ENCODE assay signal across 8 cellular contexts in the genomic region with DNA sequence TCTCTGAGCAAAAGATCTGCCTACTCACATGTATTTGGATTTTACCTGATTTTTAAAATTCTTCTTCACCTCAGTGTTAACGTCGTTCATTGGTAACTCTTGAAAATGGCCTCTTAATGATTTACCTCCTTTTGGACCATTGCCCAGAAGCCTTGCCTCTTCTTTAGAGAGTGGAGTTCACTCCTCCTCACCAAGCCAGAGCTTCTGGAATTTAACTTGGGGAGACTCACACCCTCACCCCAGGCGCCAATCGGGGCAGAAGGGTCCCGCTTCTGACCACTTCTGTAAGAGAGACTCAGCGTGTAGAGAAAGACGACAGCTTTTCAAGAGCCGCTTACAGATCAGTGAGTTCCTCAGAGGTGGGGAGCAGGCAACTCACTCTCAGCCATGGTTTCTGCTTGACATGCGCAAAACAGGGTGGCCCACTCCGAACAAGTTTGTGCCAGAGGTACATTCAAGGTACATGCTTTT. TPM values are rescaled to one million over a fixed set of nuclear protein-coding genes. Genes with fewer than 3 reads are reported as not detected.
A peak's percentile ranks its signal among the peaks of the same experiment; 100 is the strongest.
DNase-seq lines count a peak whose midpoint lies in the region; ATAC-seq, FAIRE-seq and TF ChIP-seq lines count a peak whose summit lies in the region.

No MANE protein-coding gene starts in this region.

- no peak for FAIRE-seq in H1 (lab: Jason Lieb, UNC)

- TF ChIP-seq EP300 in H1 (IDR thresholded peaks at IDR 0.05; ENCODE audit: borderline replicate concordance in 1 of 2, low read depth in 2 of 2, low read length in 2 of 2): no peak

- no peaks in the 10 kb centered on the region for H3K79me2 ChIP-seq in H1 (ENCODE audit: control insufficient read depth in 1 of 2, insufficient read depth in 2 of 2, low read length in 2 of 2)

- H3K9me3 ChIP-seq in H1 (ENCODE audit: insufficient read depth in 2 of 2, low read depth in 1 of 2, low read length in 1 of 2): no peaks in the 10 kb centered on the region

- H2BK120ac ChIP-seq in H1 (replicated peaks; ENCODE audit: low read depth, low read length): no peak overlapping the region

- H3K56ac ChIP-seq in H1 (replicated peaks; ENCODE audit: insufficient read length, low read depth, low read length): no peak overlapping the region

- no peak overlapping the region for H2AK5ac ChIP-seq in H1 (ENCODE audit: low read depth, low read length)

- DNase-seq in AG09309 (ENCODE audit: low read depth) (no peak), LoVo (ENCODE audit: low spot score) (peak; percentile 34), H1 (ENCODE audit: low read depth in 1 of 2, low spot score in 2 of 2) (no peak), UCSD-AML1 (lab: John Stamatoyannopoulos, UW; ENCODE audit: unreplicated experiment) (no peak)
- no peak for DNase-seq in naive thymus-derived CD8-positive, alpha-beta T cell
- no peak for DNase-seq in activated CD8-positive, alpha-beta memory T cell treated with anti-CD3 and anti-CD28 coated beads, Interleukin-2, amount 50 U/mL, for 4 hours

- no peak for TF ChIP-seq POLR2A in H1 (IDR thresholded peaks at IDR 0.05; ENCODE audit: control extremely low read depth in 1 of 2, low read depth in 2 of 2, low read length in 2 of 2)

- H3K9ac ChIP-seq in H1 (replicated peaks in 1 of 4; ENCODE audit: extremely low read depth in 1 of 4, low read depth in 3 of 4, low read length in 3 of 4): peak overlapping the region in 2 of 4 experiments; percentile 17 to 20; a peak in 2 of 7 replicates

- no peak overlapping the region for H3K4ac ChIP-seq in H1 (replicated peaks; ENCODE audit: insufficient read length, low read depth, low read length)

- H3K27me3 Mint-ChIP-seq in naive thymus-derived CD8-positive, alpha-beta T cell: peaks cover 33 to 84% (median 51%) of the 10 kb centered on the region in 5 donors

- H3K27ac Mint-ChIP-seq in naive thymus-derived CD8-positive, alpha-beta T cell: peak overlapping the region in 6 of 10 donors; percentile 9 to 76 (median 56)

- no peak for TF ChIP-seq RAD21 in H1 (IDR thresholded peaks at IDR 0.05 in 1 of 2, conservative IDR thresholded peaks at IDR 0.05 in 1 of 2; ENCODE audit: low read depth in 2 of 2, low read length in 2 of 2)

- H4K20me1 ChIP-seq in H1 (replicated peaks in 1 of 2; ENCODE audit: control insufficient read depth in 1 of 2, insufficient read depth in 2 of 2, low read length in 2 of 2): no peaks in the 10 kb centered on the region

- H2BK15ac ChIP-seq in H1 (ENCODE audit: low read length): no peak overlapping the region

- no peak overlapping the region for H2BK5ac ChIP-seq in H1 (ENCODE audit: low read depth, low read length)

- CTCF ChIA-PET in H1 (lab: Charles Lee; ENCODE audit: partially characterized antibody): interaction anchor here (0.6 to 2.4 kb wide), 7 partner anchors 11 to 657 kb away, joined by 3 to 10 read pairs (median 4); no protein-coding TSS in a partner anchor

- H3K4me3 Mint-ChIP-seq in naive thymus-derived CD8-positive, alpha-beta T cell: peak overlapping the region; percentile 36 to 88 (median 82)

- no peak overlapping the region for H2BK12ac ChIP-seq in H1 (ENCODE audit: low read depth, low read length)

- peak overlapping the region; percentile 93 for H2AFZ ChIP-seq in H1 (ENCODE audit: low read length)

- no peak overlapping the region for H4K5ac ChIP-seq in H1 (ENCODE audit: insufficient read length, low read depth, low read length)

- peak overlapping the region; percentile 18 for H4K91ac ChIP-seq in H1 (replicated peaks; ENCODE audit: insufficient read length, low read length)

- H3K36me3 Mint-ChIP-seq in naive thymus-derived CD8-positive, alpha-beta T cell: peaks cover 0 to 4% (median 0%) of the 10 kb centered on the region in 3 donors

- H3K4me1 Mint-ChIP-seq in naive thymus-derived CD8-positive, alpha-beta T cell: peaks cover 16 to 35% (median 28%) of the 10 kb centered on the region in 4 donors

- 20% methylated on average over 10 of the region's 10 CpGs; no CpG with 5 or more reads in 1 of the 2 experiments for WGBS in H1 (ENCODE audit: extremely low coverage in 1 of 2, insufficient coverage in 1 of 2, insufficient read length in 1 of 2, insufficient replicate concordance in 2 of 2, low coverage in 1 of 2, low lambda C conversion rate in 2 of 2, missing lambda C conversion rate in 1 of 2), 2 experiments

- H3K14ac ChIP-seq in H1 (ENCODE audit: insufficient read length): no peak overlapping the region

- ATAC-seq in naive thymus-derived CD8-positive, alpha-beta T cell: peak; percentile 25 to 56
- ATAC-seq in HG03442 (IDR thresholded peaks at IDR 0.05; ENCODE audit: unreplicated experiment): no peak
- no peak for ATAC-seq in HG03432 (IDR thresholded peaks at IDR 0.05; ENCODE audit: unreplicated experiment)

- H2BK20ac ChIP-seq in H1 (ENCODE audit: low read length): no peak overlapping the region

- peaks cover 0 to 20% (median 15%) of the 10 kb centered on the region in 4 experiments; a peak in 5 of 7 replicates for H3K27me3 ChIP-seq in H1 (replicated peaks in 1 of 4; ENCODE audit: control insufficient read depth in 3 of 4, extremely low read depth in 1 of 4, insufficient read depth in 3 of 4, low read length in 3 of 4)

- H3K4me3 ChIP-seq in AG09309 (ENCODE audit: control insufficient read depth, low read depth, low read length): peak overlapping the region; percentile 10
- peak overlapping the region; percentile 69 to 84 (median 78) for H3K4me3 ChIP-seq in H1 (ENCODE audit: extremely low read depth in 1 of 4, insufficient read depth in 2 of 4, low read depth in 3 of 4, low read length in 4 of 4)

- peaks cover 8% of the 10 kb centered on the region for H3K23me2 ChIP-seq in H1 (ENCODE audit: low read depth, low read length)

- no peak overlapping the region for H3K27ac ChIP-seq in H1 (ENCODE audit: low read depth, low read length)

- H3K4me1 ChIP-seq in H1 (replicated peaks in 1 of 4; ENCODE audit: control insufficient read depth in 3 of 4, insufficient read depth in 4 of 4, low read length in 3 of 4): peaks cover 3 to 6% (median 5%) of the 10 kb centered on the region in 4 experiments; a peak in 6 of 7 replicates

- no peak overlapping the region for H3K23ac ChIP-seq in H1 (ENCODE audit: insufficient read length)

- POLR2A ChIA-PET in H1 (lab: Charles Lee; ENCODE audit: partially characterized antibody): interaction anchor here (1.1 to 2.3 kb wide), 3 partner anchors 12 to 30 kb away, joined by 3 to 13 read pairs (median 3); partner anchors contain the start of gene CCDC8
- POLR2A ChIA-PET in naive thymus-derived CD8-positive, alpha-beta T cell (lab: Charles Lee): no interaction called here

- no peaks in the 10 kb centered on the region for H3K79me1 ChIP-seq in H1 (ENCODE audit: low read depth, low read length)

- no peaks in the 10 kb centered on the region for H3K9me3 Mint-ChIP-seq in naive thymus-derived CD8-positive, alpha-beta T cell

- peak overlapping the region; percentile 90 to 98 for H3K4me2 ChIP-seq in H1 (ENCODE audit: insufficient read depth in 1 of 2, low read depth in 2 of 2, low read length in 2 of 2)

- H4K8ac ChIP-seq in H1 (ENCODE audit: extremely low read depth, insufficient read depth, low read length): no peak overlapping the region

- H3K18ac ChIP-seq in H1 (ENCODE audit: extremely low read depth, low read length): no peak overlapping the region

- no peak for TF ChIP-seq CTCF in AG09309 (IDR thresholded peaks at IDR 0.05; ENCODE audit: control insufficient read depth, insufficient read depth, low read depth, low read length, missing control alignments)
- TF ChIP-seq CTCF in H1 (IDR thresholded peaks at IDR 0.05; ENCODE audit: control extremely low read depth in 1 of 3, insufficient read depth in 1 of 3, low read depth in 1 of 3, low read length in 3 of 3): no peak

- no peaks in the 10 kb centered on the region for H3K36me3 ChIP-seq in H1 (ENCODE audit: control insufficient read depth in 2 of 4, insufficient read depth in 4 of 4, low read length in 3 of 4)

TF ChIP-seq in H1, 55 proteins besides CTCF, POLR2A, EP300 and RAD21 (continues in another document):
- no peak for TF ChIP-seq TEAD4 (IDR thresholded peaks at IDR 0.05; ENCODE audit: low read depth, low read length)
- no peak for TF ChIP-seq SRF (IDR thresholded peaks at IDR 0.05; ENCODE audit: low read depth, low read length)

RNA-seq across cellular contexts. Expression of gene PNMA8C, which starts 2.7 kb away (rescaled TPM):
- total RNA-seq in H1 (2021; fragmentation: NEBNext Ultra II Directional; extraction: Animal tissue kit (Norgen Biotek cat#: 25700)): 1.7 and 1.8 TPM in 2 replicates
- polyA plus RNA-seq in H1 (2011; rRNA removed): 0.46 and 0.53 TPM in 2 replicates
- 0.48 TPM for polyA plus RNA-seq in H1 (2011; cell fraction: cytosol; rRNA removed)
- 0.46 TPM for polyA plus RNA-seq in H1 (2011; cell fraction: nucleus; rRNA removed)
- polyA plus RNA-seq in H1 (2012, experiment 1 of 2): 0.66 to 1.0 TPM (median 0.76 TPM) in 4 replicates
- polyA plus RNA-seq in H1 (2012, experiment 2 of 2): 0.10 TPM
- 0.57 TPM for polyA plus RNA-seq in H1 (2013, experiment 1 of 2)
- 0.63 TPM for polyA plus RNA-seq in H1 (2013, experiment 2 of 2)
- 0.91 and 1.1 TPM in 2 replicates for polyA minus RNA-seq in H1 (2011; rRNA and poly(A)+ RNA removed)
- polyA minus RNA-seq in H1 (2011; cell fraction: cytosol; rRNA and poly(A)+ RNA removed): 0.59 TPM
- polyA minus RNA-seq in H1 (2011; cell fraction: nucleus; rRNA and poly(A)+ RNA removed): 0.50 TPM
- not detected for total RNA-seq in naive thymus-derived CD8-positive, alpha-beta T cell
- not detected for polyA plus RNA-seq in naive thymus-derived CD8-positive, alpha-beta T cell

RNA-seq across cellular contexts. Expression of gene CCDC8, which starts 12.7 kb away (rescaled TPM):
- 13.6 and 15.1 TPM in 2 replicates for total RNA-seq in H1 (2021; fragmentation: NEBNext Ultra II Directional; extraction: Animal tissue kit (Norgen Biotek cat#: 25700))
- polyA plus RNA-seq in H1 (2011; rRNA removed): 4.9 and 6.6 TPM in 2 replicates
- 8.6 TPM for polyA plus RNA-seq in H1 (2011; cell fraction: cytosol; rRNA removed)
- 6.5 TPM for polyA plus RNA-seq in H1 (2011; cell fraction: nucleus; rRNA removed)
- 10.7 to 12.2 TPM (median 11.4 TPM) in 4 replicates for polyA plus RNA-seq in H1 (2012, experiment 1 of 2)
- 6.5 TPM for polyA plus RNA-seq in H1 (2012, experiment 2 of 2)
- 9.0 TPM for polyA plus RNA-seq in H1 (2013, experiment 1 of 2)
- polyA plus RNA-seq in H1 (2013, experiment 2 of 2): 9.5 TPM
- 5.4 and 5.9 TPM in 2 replicates for polyA minus RNA-seq in H1 (2011; rRNA and poly(A)+ RNA removed)
- 8.7 TPM for polyA minus RNA-seq in H1 (2011; cell fraction: cytosol; rRNA and poly(A)+ RNA removed)
- polyA minus RNA-seq in H1 (2011; cell fraction: nucleus; rRNA and poly(A)+ RNA removed): 6.8 TPM
- not detected for total RNA-seq in naive thymus-derived CD8-positive, alpha-beta T cell
- polyA plus RNA-seq in naive thymus-derived CD8-positive, alpha-beta T cell: not detected

RNA-seq across cellular contexts. Expression of gene PNMA8A, which starts 45.3 kb away (rescaled TPM):
- 21.6 and 22.8 TPM in 2 replicates for total RNA-seq in H1 (2021; fragmentation: NEBNext Ultra II Directional; extraction: Animal tissue kit (Norgen Biotek cat#: 25700))
- 9.2 and 10.0 TPM in 2 replicates for polyA plus RNA-seq in H1 (2011; rRNA removed)
- 17.7 TPM for polyA plus RNA-seq in H1 (2011; cell fraction: cytosol; rRNA removed)
- polyA plus RNA-seq in H1 (2011; cell fraction: nucleus; rRNA removed): 10.5 TPM
- polyA plus RNA-seq in H1 (2012, experiment 1 of 2): 18.2 to 23.5 TPM (median 22.2 TPM) in 4 replicates
- polyA plus RNA-seq in H1 (2012, experiment 2 of 2): 5.2 TPM
- 13.0 TPM for polyA plus RNA-seq in H1 (2013, experiment 1 of 2)
- 14.5 TPM for polyA plus RNA-seq in H1 (2013, experiment 2 of 2)
- polyA minus RNA-seq in H1 (2011; rRNA and poly(A)+ RNA removed): 12.3 and 19.4 TPM in 2 replicates
- 8.4 TPM for polyA minus RNA-seq in H1 (2011; cell fraction: cytosol; rRNA and poly(A)+ RNA removed)
- polyA minus RNA-seq in H1 (2011; cell fraction: nucleus; rRNA and poly(A)+ RNA removed): 7.3 TPM
- 1 to 10 TPM; 3.0 to 3.5 TPM for total RNA-seq in naive thymus-derived CD8-positive, alpha-beta T cell
- not detected for polyA plus RNA-seq in naive thymus-derived CD8-positive, alpha-beta T cell

Comparison
In these comparisons a context has a peak if more than half of its experiments do, and no peak if none do; other contexts are left out.
1. ATAC-seq: peak in naive thymus-derived CD8-positive, alpha-beta T cell (2 of 2); none in HG03442 (single experiment) and HG03432 (single experiment).
2. RNA of gene CCDC8, which starts 12.7 kb away (total RNA-seq): 13.6 to 15.1 TPM in H1; not detected in naive thymus-derived CD8-positive, alpha-beta T cell; every median in the first group is over 10 times any median in the second.